28 cellular contexts compared by ENCODE assay signal in genomic region chr3:180836766-180837165, GRCh38.
"Had no signal": no experiment of that assay in that cellular context is flagged by ENCODE, and none has a peak within 500 bp of the region (broad histone marks: within the 10 kb centered on the region; RNA-seq: fewer than 3 reads in every experiment).

No MANE protein-coding gene starts in this region.

- H3K4me1 Mint-ChIP-seq: mesothelial cell of epicardium; naive thymus-derived CD4-positive, alpha-beta T cell had no signal

- FAIRE-seq: endometrium, islet of Langerhans, keratinocyte had no signal

- H3K36me3 ChIP-seq: colonic mucosa, esophagus squamous epithelium, gastrocnemius medialis, heart right ventricle, left lung, lower lobe of right lung had no signal

- H3K9me3 Mint-ChIP-seq: dendritic cell treated with granulocyte-macrophage colony-stimulating factor and Interleukin-4, amounts not matched to agents 40 ng/mL and 50 ng/mL, for 4 days had no signal

- H3K27me3 ChIP-seq: colonic mucosa, esophagus squamous epithelium, gastrocnemius medialis, heart right ventricle, left lung had no signal

- H3K4me1 ChIP-seq: colonic mucosa, esophagus squamous epithelium, heart right ventricle, left lung, lower lobe of right lung had no signal

- H3K27ac Mint-ChIP-seq: dendritic cell treated with granulocyte-macrophage colony-stimulating factor and Interleukin-4, amounts not matched to agents 40 ng/mL and 50 ng/mL, for 4 days; effector memory CD8-positive, alpha-beta T cell; endodermal cell; mesothelial cell of epicardium; naive thymus-derived CD4-positive, alpha-beta T cell had no signal

- ATAC-seq: effector memory CD8-positive, alpha-beta T cell; esophagus mucosa; gastrocnemius medialis; heart right ventricle; left cardiac atrium; left lung; left ventricle myocardium superior; lower lobe of right lung; mucosa of descending colon; naive thymus-derived CD4-positive, alpha-beta T cell had no signal

- H3K4me3 ChIP-seq: colonic mucosa, esophagus squamous epithelium, gastrocnemius medialis, heart right ventricle, left lung, lower lobe of right lung, mucosa of descending colon had no signal

- H3K27ac ChIP-seq: colonic mucosa, epithelial cell of prostate, esophagus squamous epithelium, gastrocnemius medialis, heart right ventricle, left lung, lower lobe of right lung had no signal

- DNase-seq: colonic mucosa; cortex of kidney; effector CD8-positive, alpha-beta T cell; effector memory CD8-positive, alpha-beta T cell; endodermal cell; erythroblast; esophagus squamous epithelium; foreskin fibroblast; foreskin melanocyte; gastrocnemius medialis; glutamatergic neuron; head of caudate nucleus; heart right ventricle; hippocampal formation; left cardiac atrium; left lung; left ventricle myocardium superior; lower lobe of right lung; mesenchymal stem cell; mucosa of descending colon; naive thymus-derived CD4-positive, alpha-beta T cell had no signal

- H3K27me3 Mint-ChIP-seq: dendritic cell treated with granulocyte-macrophage colony-stimulating factor and Interleukin-4, amounts not matched to agents 40 ng/mL and 50 ng/mL, for 4 days had no signal

- H3K36me3 Mint-ChIP-seq: mesothelial cell of epicardium; naive thymus-derived CD4-positive, alpha-beta T cell had no signal

- H3K4me3 Mint-ChIP-seq: dendritic cell treated with granulocyte-macrophage colony-stimulating factor and Interleukin-4, amounts not matched to agents 40 ng/mL and 50 ng/mL, for 4 days; effector memory CD8-positive, alpha-beta T cell; endodermal cell; mesothelial cell of epicardium; naive thymus-derived CD4-positive, alpha-beta T cell had no signal

- H3K9me3 ChIP-seq: colonic mucosa, esophagus squamous epithelium, gastrocnemius medialis, mucosa of descending colon had no signal
